Comparison of ENCODE assay signal across 8 cellular contexts in genomic region chr2:10721344-10722251, GRCh38. TPM values are rescaled to one million over a fixed set of nuclear protein-coding genes. Genes with fewer than 3 reads are reported as not detected.
A peak's percentile ranks its signal among the peaks of the same experiment; 100 is the strongest.
DNase-seq lines count a peak whose midpoint lies in the region; ATAC-seq lines count a peak whose summit lies in the region.

ATP6V1C2 (plus strand) TSS chr2:10721630; CDS start chr2:10722850, 1,220 bp downstream.

- intact Hi-C loops in activated CD4-positive, alpha-beta T cell treated with anti-CD3 and anti-CD28 coated beads for 36 hours (cut with DNase I, micrococcal nuclease) = no loop called here
- intact Hi-C loops in dendritic cell treated with granulocyte-macrophage colony-stimulating factor and Interleukin-4, amounts not matched to agents 40 ng/mL and 50 ng/mL, for 4 days (cut with micrococcal nuclease) = no loop called here

- peak; percentile 55 for ATAC-seq in activated CD4-positive, alpha-beta T cell treated with anti-CD3 and anti-CD28 coated beads for 36 hours
- peak; percentile 75 for ATAC-seq in GM21737 (IDR thresholded peaks at IDR 0.05; ENCODE audit: unreplicated experiment)
- ATAC-seq in HG03565 (IDR thresholded peaks at IDR 0.05; ENCODE audit: unreplicated experiment) = no peak

- no peaks in the 10 kb centered on the region for H3K9me3 Mint-ChIP-seq in activated CD4-positive, alpha-beta T cell treated with anti-CD3 and anti-CD28 coated beads for 36 hours (ENCODE audit: low read depth)
- no peaks in the 10 kb centered on the region for H3K9me3 Mint-ChIP-seq in dendritic cell treated with granulocyte-macrophage colony-stimulating factor and Interleukin-4, amounts not matched to agents 40 ng/mL and 50 ng/mL, for 4 days

- peaks cover 3% of the 10 kb centered on the region for H3K4me1 Mint-ChIP-seq in activated CD4-positive, alpha-beta T cell treated with anti-CD3 and anti-CD28 coated beads for 36 hours
- H3K4me1 Mint-ChIP-seq in dendritic cell treated with granulocyte-macrophage colony-stimulating factor and Interleukin-4, amounts not matched to agents 40 ng/mL and 50 ng/mL, for 4 days (ENCODE audit: low read depth) = peaks cover 23% of the 10 kb centered on the region

- no peaks in the 10 kb centered on the region for H3K9me3 ChIP-seq in muscle layer of colon (ENCODE audit: low read length)

- no peaks in the 10 kb centered on the region for H3K36me3 ChIP-seq in muscle layer of colon (ENCODE audit: insufficient read depth, low read length)

- POLR2A ChIA-PET in activated CD4-positive, alpha-beta T cell treated with anti-CD3 and anti-CD28 coated beads for 36 hours (lab: Charles Lee) = no interaction called here

- H3K27me3 Mint-ChIP-seq in activated CD4-positive, alpha-beta T cell treated with anti-CD3 and anti-CD28 coated beads for 36 hours = peaks cover 36% of the 10 kb centered on the region
- H3K27me3 Mint-ChIP-seq in dendritic cell treated with granulocyte-macrophage colony-stimulating factor and Interleukin-4, amounts not matched to agents 40 ng/mL and 50 ng/mL, for 4 days = peaks cover 78% of the 10 kb centered on the region

- H3K36me3 Mint-ChIP-seq in activated CD4-positive, alpha-beta T cell treated with anti-CD3 and anti-CD28 coated beads for 36 hours (ENCODE audit: low read depth) = no peaks in the 10 kb centered on the region
- no peaks in the 10 kb centered on the region for H3K36me3 Mint-ChIP-seq in dendritic cell treated with granulocyte-macrophage colony-stimulating factor and Interleukin-4, amounts not matched to agents 40 ng/mL and 50 ng/mL, for 4 days (ENCODE audit: low read depth)

- peak within 1 kb of the TSS; percentile 38 to 60 for H3K4me3 ChIP-seq in muscle layer of colon (ENCODE audit: low read depth in 1 of 2, low read length in 2 of 2)

- peaks cover 17 to 29% of the 10 kb centered on the region in 2 donors for H3K27me3 ChIP-seq in muscle layer of colon (ENCODE audit: control insufficient read depth in 1 of 2, insufficient read depth in 2 of 2, low read length in 2 of 2)

- no peak within 1 kb of the TSS for H3K9ac ChIP-seq in muscle layer of colon (ENCODE audit: low read length)

- H3K27ac Mint-ChIP-seq in activated CD4-positive, alpha-beta T cell treated with anti-CD3 and anti-CD28 coated beads for 36 hours = no peak within 1 kb of the TSS
- no peak within 1 kb of the TSS for H3K27ac Mint-ChIP-seq in dendritic cell treated with granulocyte-macrophage colony-stimulating factor and Interleukin-4, amounts not matched to agents 40 ng/mL and 50 ng/mL, for 4 days

- peak; percentile 42 for DNase-seq in activated CD4-positive, alpha-beta T cell treated with anti-CD3 and anti-CD28 coated beads for 36 hours
- DNase-seq in activated CD4-positive, alpha-beta T cell treated with anti-CD3 and anti-CD28 coated beads for 1 hour = no peak
- DNase-seq in NCI-H2196 treated with DMSO at 0.1 percent for 48 hours (lab: John Stamatoyannopoulos, UW; ENCODE audit: unreplicated experiment) (peak; percentile 21), SIG-M5 (lab: John Stamatoyannopoulos, UW) (no peak)

- peak within 1 kb of the TSS; percentile 54 for H3K4me3 Mint-ChIP-seq in activated CD4-positive, alpha-beta T cell treated with anti-CD3 and anti-CD28 coated beads for 36 hours
- peak within 1 kb of the TSS; percentile 69 for H3K4me3 Mint-ChIP-seq in dendritic cell treated with granulocyte-macrophage colony-stimulating factor and Interleukin-4, amounts not matched to agents 40 ng/mL and 50 ng/mL, for 4 days

- no peak within 1 kb of the TSS for H3K27ac ChIP-seq in muscle layer of colon (ENCODE audit: low read depth, low read length)

- H3K4me1 ChIP-seq in muscle layer of colon (ENCODE audit: insufficient read depth, low read length) = peaks cover 8% of the 10 kb centered on the region

- CTCF ChIA-PET in activated CD4-positive, alpha-beta T cell treated with anti-CD3 and anti-CD28 coated beads for 36 hours (lab: Charles Lee) = interaction anchor here (0.8 kb wide), 1 partner anchor 37 kb away, joined by 3 read pairs; no protein-coding TSS in a partner anchor

RNA-seq across cellular contexts. Expression of gene ATP6V1C2, which starts in this region (rescaled TPM):
- total RNA-seq in activated CD4-positive, alpha-beta T cell treated with anti-CD3 and anti-CD28 coated beads for 36 hours = not detected

Comparison
In these comparisons a context has a peak if more than half of its experiments do, and no peak if none do; other contexts are left out.
1. Peak in DNase-seq and ATAC-seq in activated CD4-positive, alpha-beta T cell treated with anti-CD3 and anti-CD28 coated beads for 36 hours; RNA of the gene not detected or under 1 TPM.